ENCODE assay signal across 10 cellular contexts in the genomic region with DNA sequence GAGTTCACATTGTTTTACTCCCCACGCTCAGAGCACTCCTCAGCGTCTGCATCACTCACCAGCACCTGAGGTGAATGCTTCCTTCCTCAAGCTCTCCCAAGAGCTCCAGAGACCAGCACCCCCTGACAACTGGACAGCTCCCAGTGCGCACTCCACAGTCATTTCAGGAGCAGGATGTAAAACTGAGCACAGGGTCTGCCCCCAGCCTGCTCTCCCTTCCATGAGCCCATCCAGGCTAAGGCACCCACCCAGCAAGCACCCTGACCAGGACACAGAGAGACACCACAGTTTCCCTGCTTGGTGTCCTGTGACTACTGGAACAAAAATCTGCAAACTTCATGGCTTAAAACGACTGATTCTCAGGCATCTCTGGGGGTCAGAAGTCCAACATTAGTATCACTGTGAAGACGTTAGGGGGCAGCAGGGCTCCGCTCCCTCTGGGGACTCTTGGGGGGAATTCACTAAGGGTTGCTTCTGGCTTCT. TPM values are rescaled to one million over a fixed set of nuclear protein-coding genes. Genes with fewer than 3 reads are reported as not detected.
DNase-seq lines count a peak whose midpoint lies in the region; ATAC-seq, FAIRE-seq and TF ChIP-seq lines count a peak whose summit lies in the region.
"Had no signal": no experiment of that assay in that cellular context is flagged by ENCODE, and none has a peak within 500 bp of the region (broad histone marks: within the 10 kb centered on the region; RNA-seq: fewer than 3 reads in every experiment).

No MANE protein-coding gene starts in this region.

- H3K36me3 ChIP-seq in DND-41 (ENCODE audit: insufficient read depth, low read length), result no peaks in the 10 kb centered on the region
- H3K36me3 ChIP-seq in liver (ENCODE audit: control insufficient read depth in 4 of 4, insufficient read depth in 3 of 4, low read depth in 1 of 4, low read length in 3 of 4), result no peaks in the 10 kb centered on the region
- H3K36me3 ChIP-seq in gastroesophageal sphincter, result no peaks in the 10 kb centered on the region

- H3K27me3 Mint-ChIP-seq in activated T-helper 17 cell treated with anti-CD3 and anti-CD28 coated beads, Interleukin-2, amount 50 U/mL, for 72 hours, result peaks cover 51% of the 10 kb centered on the region

- H3K4me3 ChIP-seq in DND-41 (ENCODE audit: low read depth in 1 of 2, low read length in 2 of 2) (no peak overlapping the region), liver (ENCODE audit: low read depth in 1 of 3, low read length in 3 of 3) (no peak overlapping the region), gastroesophageal sphincter (no peak overlapping the region)
- H3K4me3 ChIP-seq: lung had no signal

- no peak overlapping the region for H3K4me2 ChIP-seq in DND-41 (ENCODE audit: insufficient read depth, low read length)

- no peak for FAIRE-seq in frontal cortex (lab: Jason Lieb, UNC)

- no peaks in the 10 kb centered on the region for H3K79me2 ChIP-seq in DND-41 (ENCODE audit: insufficient read depth, low read length)

- peaks cover 4% of the 10 kb centered on the region for H3K9me3 ChIP-seq in DND-41 (ENCODE audit: insufficient read depth, low read length, severe bottlenecking)
- H3K9me3 ChIP-seq in liver (ENCODE audit: control insufficient read depth in 4 of 4, low read length in 3 of 4), result peaks cover 0 to 4% (median 1%) of the 10 kb centered on the region in 4 donors
- H3K9me3 ChIP-seq in gastroesophageal sphincter, result peaks cover 0 to 9% (median 0%) of the 10 kb centered on the region in 3 donors

- H3K36me3 Mint-ChIP-seq in activated T-helper 17 cell treated with anti-CD3 and anti-CD28 coated beads, Interleukin-2, amount 50 U/mL, for 72 hours (ENCODE audit: low read depth), result no peaks in the 10 kb centered on the region

- no peak for TF ChIP-seq EP300 in gastroesophageal sphincter (IDR thresholded peaks at IDR 0.05)

- no peaks in the 10 kb centered on the region for H4K20me1 ChIP-seq in DND-41 (ENCODE audit: insufficient read depth, low read length)

- TF ChIP-seq CTCF in DND-41 (IDR thresholded peaks at IDR 0.05; ENCODE audit: borderline replicate concordance, extremely low read depth, low read length, poor library complexity, severe bottlenecking), result no peak
- no peak for TF ChIP-seq CTCF in liver (IDR thresholded peaks at IDR 0.05; ENCODE audit: low read depth, low read length, missing input control)
- TF ChIP-seq CTCF in gastroesophageal sphincter (IDR thresholded peaks at IDR 0.05), result no peak

- H3K27ac ChIP-seq in DND-41 (ENCODE audit: low read length), result no peak overlapping the region
- no peak overlapping the region for H3K27ac ChIP-seq in liver (ENCODE audit: low read depth in 1 of 2, low read length in 2 of 2)
- H3K27ac ChIP-seq in gastroesophageal sphincter, result no peak overlapping the region

- TF ChIP-seq RAD21 in liver (IDR thresholded peaks at IDR 0.05), result no peak

- H3K27me3 ChIP-seq in DND-41 (ENCODE audit: insufficient read depth, low read length, poor library complexity) (no peaks in the 10 kb centered on the region), liver (ENCODE audit: control insufficient read depth in 4 of 4, insufficient read depth in 4 of 4, low read length in 3 of 4) (no peaks in the 10 kb centered on the region), gastroesophageal sphincter (peaks cover 49% of the 10 kb centered on the region)

- no peak for TF ChIP-seq POLR2A in gastroesophageal sphincter (IDR thresholded peaks at IDR 0.05)

- no peaks in the 10 kb centered on the region for H3K4me1 ChIP-seq in DND-41 (ENCODE audit: insufficient read depth, low read length)
- H3K4me1 ChIP-seq in liver (ENCODE audit: control insufficient read depth in 4 of 4, insufficient read depth in 4 of 4, low read length in 3 of 4), result no peaks in the 10 kb centered on the region
- no peaks in the 10 kb centered on the region for H3K4me1 ChIP-seq in gastroesophageal sphincter

- H3K4me1 Mint-ChIP-seq in activated T-helper 17 cell treated with anti-CD3 and anti-CD28 coated beads, Interleukin-2, amount 50 U/mL, for 72 hours, result no peaks in the 10 kb centered on the region

- peaks cover 11% of the 10 kb centered on the region for H3K9me3 Mint-ChIP-seq in activated T-helper 17 cell treated with anti-CD3 and anti-CD28 coated beads, Interleukin-2, amount 50 U/mL, for 72 hours

- H3K27ac Mint-ChIP-seq in activated T-helper 17 cell treated with anti-CD3 and anti-CD28 coated beads, Interleukin-2, amount 50 U/mL, for 72 hours, result no peak overlapping the region

- ATAC-seq in DND-41 (ENCODE audit: insufficient read depth, low read depth) (peak; percentile 81), gastroesophageal sphincter (no peak)
- peak; percentile 14 for ATAC-seq in activated T-helper 17 cell treated with anti-CD3 and anti-CD28 coated beads, Interleukin-2, amount 50 U/mL, for 72 hours (replicated peaks)

- 19% methylated on average over 6 of the region's 6 CpGs for WGBS in liver
- 16 to 17% methylated on average over 3 to 5 of the region's 6 CpGs for WGBS in gastroesophageal sphincter (ENCODE audit: low coverage in 1 of 2), 2 donors

- H2AFZ ChIP-seq in DND-41 (ENCODE audit: low read depth, low read length), result no peak overlapping the region

- peak; percentile 52 for DNase-seq in DND-41
- peak; percentile 19 for DNase-seq in HuH-7 (ENCODE audit: low spot score)
- DNase-seq in frontal cortex (ENCODE audit: low spot score in 2 of 2), result no peak
- DNase-seq in Ammon's horn (ENCODE audit: low spot score), result no peak
- no peak for DNase-seq in stimulated activated CD4-positive, alpha-beta T cell treated with anti-CD3 and anti-CD28 coated beads, Interleukin-4, amount 100 ng/mL, for 4 hours
- DNase-seq: activated gamma-delta T cell had no signal

- no peak overlapping the region for H3K9ac ChIP-seq in DND-41 (ENCODE audit: low read depth, low read length)
- no peak overlapping the region for H3K9ac ChIP-seq in liver (ENCODE audit: low read depth in 1 of 2, low read length in 2 of 2)

- H3K4me3 Mint-ChIP-seq in activated T-helper 17 cell treated with anti-CD3 and anti-CD28 coated beads, Interleukin-2, amount 50 U/mL, for 72 hours, result no peak overlapping the region

TF ChIP-seq in liver, 16 proteins besides CTCF, POLR2A, EP300 and RAD21:
- TF ChIP-seq, protein P1, sequence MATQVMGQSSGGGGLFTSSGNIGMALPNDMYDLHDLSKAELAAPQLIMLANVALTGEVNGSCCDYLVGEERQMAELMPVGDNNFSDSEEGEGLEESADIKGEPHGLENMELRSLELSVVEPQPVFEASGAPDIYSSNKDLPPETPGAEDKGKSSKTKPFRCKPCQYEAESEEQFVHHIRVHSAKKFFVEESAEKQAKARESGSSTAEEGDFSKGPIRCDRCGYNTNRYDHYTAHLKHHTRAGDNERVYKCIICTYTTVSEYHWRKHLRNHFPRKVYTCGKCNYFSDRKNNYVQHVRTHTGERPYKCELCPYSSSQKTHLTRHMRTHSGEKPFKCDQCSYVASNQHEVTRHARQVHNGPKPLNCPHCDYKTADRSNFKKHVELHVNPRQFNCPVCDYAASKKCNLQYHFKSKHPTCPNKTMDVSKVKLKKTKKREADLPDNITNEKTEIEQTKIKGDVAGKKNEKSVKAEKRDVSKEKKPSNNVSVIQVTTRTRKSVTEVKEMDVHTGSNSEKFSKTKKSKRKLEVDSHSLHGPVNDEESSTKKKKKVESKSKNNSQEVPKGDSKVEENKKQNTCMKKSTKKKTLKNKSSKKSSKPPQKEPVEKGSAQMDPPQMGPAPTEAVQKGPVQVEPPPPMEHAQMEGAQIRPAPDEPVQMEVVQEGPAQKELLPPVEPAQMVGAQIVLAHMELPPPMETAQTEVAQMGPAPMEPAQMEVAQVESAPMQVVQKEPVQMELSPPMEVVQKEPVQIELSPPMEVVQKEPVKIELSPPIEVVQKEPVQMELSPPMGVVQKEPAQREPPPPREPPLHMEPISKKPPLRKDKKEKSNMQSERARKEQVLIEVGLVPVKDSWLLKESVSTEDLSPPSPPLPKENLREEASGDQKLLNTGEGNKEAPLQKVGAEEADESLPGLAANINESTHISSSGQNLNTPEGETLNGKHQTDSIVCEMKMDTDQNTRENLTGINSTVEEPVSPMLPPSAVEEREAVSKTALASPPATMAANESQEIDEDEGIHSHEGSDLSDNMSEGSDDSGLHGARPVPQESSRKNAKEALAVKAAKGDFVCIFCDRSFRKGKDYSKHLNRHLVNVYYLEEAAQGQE (IDR thresholded peaks at IDR 0.05), result peak; percentile 97
- TF ChIP-seq HNF4A (conservative IDR thresholded peaks at IDR 0.05), result no peak

RNA-seq across cellular contexts. Expression of a gene that starts 3.3 kb away (rescaled TPM):
- not detected for total RNA-seq in activated T-helper 17 cell treated with anti-CD3 and anti-CD28 coated beads, Interleukin-2, amount 50 U/mL, for 72 hours
- total RNA-seq in liver (not detected), frontal cortex (not detected), gastroesophageal sphincter (1 to 10 TPM in 1 of 4 donors, not detected in 3; 9.3 TPM)
- polyA plus RNA-seq in liver, result not detected
- total RNA-seq: lung had no signal
- polyA plus RNA-seq: lung had no signal

RNA-seq across cellular contexts. Expression of a gene that starts 24.6 kb away (rescaled TPM):
- not detected for total RNA-seq in activated T-helper 17 cell treated with anti-CD3 and anti-CD28 coated beads, Interleukin-2, amount 50 U/mL, for 72 hours
- not detected for total RNA-seq in liver
- polyA plus RNA-seq in liver, result not detected
- not detected for total RNA-seq in frontal cortex
- total RNA-seq in gastroesophageal sphincter, result 10 to 100 TPM in 1 of 4 donors, not detected in 3; 40.0 TPM
- total RNA-seq: lung had no signal
- polyA plus RNA-seq: lung had no signal

RNA-seq across cellular contexts. Expression of a gene that starts 36.8 kb away (rescaled TPM):
- not detected for total RNA-seq in activated T-helper 17 cell treated with anti-CD3 and anti-CD28 coated beads, Interleukin-2, amount 50 U/mL, for 72 hours
- under 1 TPM in 1 of 2 donors, not detected in 1; 0.33 TPM for total RNA-seq in liver
- polyA plus RNA-seq in liver, result not detected
- not detected for total RNA-seq in frontal cortex
- 1 to 10 TPM in 1 of 4 donors, not detected in 3; 8.7 TPM for total RNA-seq in gastroesophageal sphincter

RNA-seq across cellular contexts. Expression of a gene that starts 53.6 kb away (rescaled TPM):
- total RNA-seq in activated T-helper 17 cell treated with anti-CD3 and anti-CD28 coated beads, Interleukin-2, amount 50 U/mL, for 72 hours, result not detected
- total RNA-seq in liver (not detected), frontal cortex (not detected), gastroesophageal sphincter (not detected)
- not detected for polyA plus RNA-seq in liver
- total RNA-seq: lung had no signal
- polyA plus RNA-seq: lung had no signal

RNA-seq across cellular contexts. Expression of a gene that starts 55.3 kb away (rescaled TPM):
- not detected for total RNA-seq in activated T-helper 17 cell treated with anti-CD3 and anti-CD28 coated beads, Interleukin-2, amount 50 U/mL, for 72 hours
- total RNA-seq in liver (not detected), frontal cortex (not detected), gastroesophageal sphincter (not detected)
- not detected for polyA plus RNA-seq in liver
- total RNA-seq: lung had no signal
- polyA plus RNA-seq: lung had no signal

Comparison
In these comparisons a context has a peak if more than half of its experiments do, and no peak if none do; other contexts are left out.
1. DNase-seq: peak in DND-41 (single experiment) and HuH-7 (single experiment); none in frontal cortex (0 of 2), Ammon's horn (single experiment) and stimulated activated CD4-positive, alpha-beta T cell treated with anti-CD3 and anti-CD28 coated beads, Interleukin-4, amount 100 ng/mL, for 4 hours (0 of 2).